17 cellular contexts compared by ENCODE assay signal in the genomic region with DNA sequence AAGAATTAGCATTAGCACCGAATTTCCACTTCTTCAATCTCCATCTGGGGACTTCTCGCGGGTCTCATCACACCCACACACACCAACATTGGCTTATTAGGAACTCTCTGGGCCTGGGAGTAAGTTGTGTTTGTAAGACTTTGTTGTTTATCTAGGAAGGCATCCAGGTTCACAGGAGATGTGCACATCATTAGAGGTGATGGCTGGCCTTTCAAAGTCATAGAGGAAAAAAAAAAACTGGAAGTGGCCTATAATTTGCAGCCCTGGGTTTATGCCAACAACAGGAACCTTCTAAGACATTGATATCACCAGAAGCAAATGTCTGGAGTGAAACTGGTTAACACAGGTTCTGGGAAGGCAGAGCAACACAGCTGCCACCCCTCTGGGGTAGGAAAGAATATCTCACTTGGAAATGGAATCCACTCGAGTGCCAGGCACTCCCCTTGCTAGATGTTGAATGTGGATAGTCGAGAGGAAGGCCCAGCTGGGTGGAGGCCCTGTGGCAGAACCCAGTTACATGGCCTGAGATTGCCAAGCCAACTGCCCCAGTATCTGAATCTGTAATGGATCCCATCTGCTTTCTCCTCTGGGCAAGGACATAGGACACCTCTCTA.
A peak's percentile ranks its signal among the peaks of the same experiment; 100 is the strongest.
DNase-seq lines count a peak whose midpoint lies in the region; ATAC-seq and TF ChIP-seq lines count a peak whose summit lies in the region.
"Had no signal": no experiment of that assay in that cellular context is flagged by ENCODE, and none has a peak within 500 bp of the region (broad histone marks: within the 10 kb centered on the region; RNA-seq: fewer than 3 reads in every experiment).

No MANE protein-coding gene starts in this region.

- H3K4me3 Mint-ChIP-seq in activated T-cell treated with anti-CD3 and anti-CD28 coated beads, Interleukin-2, amount 50 U/mL, for 72 hours, result no peak overlapping the region
- H3K4me3 Mint-ChIP-seq in activated T-helper 1 cell treated with anti-CD3 and anti-CD28 coated beads, Interleukin-12 subunit alpha, Interleukin-12 subunit beta, Interleukin-2, Interleukin-4 antibody, amounts not matched to agents 30 ng/mL and 10 ng/mL and 1 ng/mL, durations not matched to agents 14 hours and 24 hours and 36 hours, result no peak overlapping the region

- H3K4me1 Mint-ChIP-seq in activated T-cell treated with anti-CD3 and anti-CD28 coated beads, Interleukin-2, amount 50 U/mL, for 72 hours (ENCODE audit: low read depth), result peaks cover 29% of the 10 kb centered on the region
- H3K4me1 Mint-ChIP-seq in activated T-helper 1 cell treated with anti-CD3 and anti-CD28 coated beads, Interleukin-12 subunit alpha, Interleukin-12 subunit beta, Interleukin-2, Interleukin-4 antibody, amounts not matched to agents 30 ng/mL and 10 ng/mL and 1 ng/mL, durations not matched to agents 14 hours and 24 hours and 36 hours (ENCODE audit: low read depth), result peaks cover 62% of the 10 kb centered on the region

- peaks cover 0 to 10% of the 10 kb centered on the region in 2 donors for H3K36me3 Mint-ChIP-seq in activated T-cell treated with anti-CD3 and anti-CD28 coated beads, Interleukin-2, amount 50 U/mL, for 72 hours (ENCODE audit: insufficient read depth in 2 of 2)
- H3K36me3 Mint-ChIP-seq in activated T-helper 1 cell treated with anti-CD3 and anti-CD28 coated beads, Interleukin-12 subunit alpha, Interleukin-12 subunit beta, Interleukin-2, Interleukin-4 antibody, amounts not matched to agents 30 ng/mL and 10 ng/mL and 1 ng/mL, durations not matched to agents 14 hours and 24 hours and 36 hours (ENCODE audit: low read depth), result peaks cover 56% of the 10 kb centered on the region

- H3K27me3 ChIP-seq in lower lobe of right lung (ENCODE audit: low read depth), result no peaks in the 10 kb centered on the region

- H3K36me3 ChIP-seq in lower lobe of right lung, result no peaks in the 10 kb centered on the region

- no peak for TF ChIP-seq CTCF in lower lobe of right lung (IDR thresholded peaks at IDR 0.05)

- H3K4me1 ChIP-seq in lower lobe of right lung, result peaks cover 45% of the 10 kb centered on the region

- no peak overlapping the region for H3K27ac ChIP-seq in lower lobe of right lung

- intact Hi-C loops in activated T-helper 1 cell treated with anti-CD3 and anti-CD28 coated beads, Interleukin-12 subunit alpha, Interleukin-12 subunit beta, Interleukin-2, Interleukin-4 antibody, amounts not matched to agents 30 ng/mL and 10 ng/mL and 1 ng/mL, durations not matched to agents 14 hours and 24 hours and 36 hours (cut with micrococcal nuclease), result loop anchor here (10.0 kb wide), 1 partner anchor 1281 kb away; no protein-coding TSS in a partner anchor
- intact Hi-C loops in lower lobe of right lung (cut with DNase I), result no loop called here

- H3K9me3 Mint-ChIP-seq in activated T-cell treated with anti-CD3 and anti-CD28 coated beads, Interleukin-2, amount 50 U/mL, for 72 hours, result no peaks in the 10 kb centered on the region
- no peaks in the 10 kb centered on the region for H3K9me3 Mint-ChIP-seq in activated T-helper 1 cell treated with anti-CD3 and anti-CD28 coated beads, Interleukin-12 subunit alpha, Interleukin-12 subunit beta, Interleukin-2, Interleukin-4 antibody, amounts not matched to agents 30 ng/mL and 10 ng/mL and 1 ng/mL, durations not matched to agents 14 hours and 24 hours and 36 hours

- H3K9me3 ChIP-seq in lower lobe of right lung, result no peaks in the 10 kb centered on the region

- no peak for ATAC-seq in activated T-cell treated with anti-CD3 and anti-CD28 coated beads, Interleukin-2, amount 50 U/mL, for 72 hours (replicated peaks in 1 of 2)
- ATAC-seq in lower lobe of right lung, result peak; percentile 48 to 68
- no peak for ATAC-seq in HG03432 (IDR thresholded peaks at IDR 0.05; ENCODE audit: unreplicated experiment)
- ATAC-seq in HG02970 (IDR thresholded peaks at IDR 0.05; ENCODE audit: low FRiP score, unreplicated experiment), result no peak
- no peak for ATAC-seq in HG02885 (IDR thresholded peaks at IDR 0.05; ENCODE audit: poor library complexity, unreplicated experiment)
- ATAC-seq: K562 had no signal

- peak overlapping the region; percentile 17 for H3K27ac Mint-ChIP-seq in activated T-cell treated with anti-CD3 and anti-CD28 coated beads, Interleukin-2, amount 50 U/mL, for 72 hours
- H3K27ac Mint-ChIP-seq in activated T-helper 1 cell treated with anti-CD3 and anti-CD28 coated beads, Interleukin-12 subunit alpha, Interleukin-12 subunit beta, Interleukin-2, Interleukin-4 antibody, amounts not matched to agents 30 ng/mL and 10 ng/mL and 1 ng/mL, durations not matched to agents 14 hours and 24 hours and 36 hours, result peak overlapping the region; percentile 25

- H3K27me3 Mint-ChIP-seq in activated T-cell treated with anti-CD3 and anti-CD28 coated beads, Interleukin-2, amount 50 U/mL, for 72 hours (ENCODE audit: low read depth), result peaks cover 14% of the 10 kb centered on the region
- H3K27me3 Mint-ChIP-seq in activated T-helper 1 cell treated with anti-CD3 and anti-CD28 coated beads, Interleukin-12 subunit alpha, Interleukin-12 subunit beta, Interleukin-2, Interleukin-4 antibody, amounts not matched to agents 30 ng/mL and 10 ng/mL and 1 ng/mL, durations not matched to agents 14 hours and 24 hours and 36 hours (ENCODE audit: insufficient read depth), result no peaks in the 10 kb centered on the region

- DNase-seq in activated T-cell treated with anti-CD3 and anti-CD28 coated beads, Interleukin-2, amount 50 U/mL, for 72 hours, result no peak
- no peak for DNase-seq in activated T-cell treated with anti-CD3 and anti-CD28 coated beads, Interleukin-2, amount 50 U/mL, for 48 hours
- no peak for DNase-seq in activated T-helper 1 cell treated with anti-CD3 and anti-CD28 coated beads, Interleukin-12 subunit alpha, Interleukin-12 subunit beta, Interleukin-2, Interleukin-4 antibody, amounts not matched to agents 30 ng/mL and 10 ng/mL and 1 ng/mL, durations not matched to agents 14 hours and 24 hours and 36 hours (ENCODE audit: low spot score)
- DNase-seq in lower lobe of right lung (no peak), iPS-NIHi11 (ENCODE audit: low spot score) (no peak)
- DNase-seq: activated effector memory CD4-positive, alpha-beta T cell treated with anti-CD3 and anti-CD28 coated beads, Interleukin-2, amount 50 U/mL, for 16 hours; amniotic stem cell; head of caudate nucleus; islet precursor cell; NCI-H146; stimulated activated naive CD4-positive, alpha-beta T cell had no signal

- H3K4me3 ChIP-seq in lower lobe of right lung, result no peak overlapping the region
- H3K4me3 ChIP-seq: coronary artery, K562, skin epidermis had no signal

Comparison
In these comparisons a context has a peak if more than half of its experiments do, and no peak if none do; other contexts are left out.
1. ATAC-seq: peak in lower lobe of right lung (2 of 2); none in activated T-cell treated with anti-CD3 and anti-CD28 coated beads, Interleukin-2, amount 50 U/mL, for 72 hours (0 of 2), HG03432 (single experiment), HG02970 (single experiment) and HG02885 (single experiment).